ENCODE assay signal across 20 cellular contexts in the genomic region with DNA sequence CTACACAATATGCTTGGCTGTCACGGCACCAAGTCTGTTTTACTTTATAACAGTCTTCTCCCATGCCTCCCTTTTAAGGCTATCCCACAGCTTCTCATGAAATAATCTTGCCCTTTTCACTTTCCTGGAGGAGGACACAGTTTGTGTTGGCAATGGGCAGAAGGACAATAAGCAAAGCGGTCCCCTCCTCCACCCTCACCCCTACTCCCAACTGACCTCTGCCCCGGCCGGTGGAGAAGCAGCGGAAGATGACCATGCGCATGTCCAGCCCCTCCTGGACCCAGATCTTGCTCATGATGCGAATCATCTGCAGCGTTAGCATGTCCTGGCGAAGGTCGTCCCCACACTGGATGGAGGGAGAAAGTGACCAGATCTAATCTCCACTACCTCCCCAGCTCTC. TPM values are rescaled to one million over a fixed set of nuclear protein-coding genes. Genes with fewer than 3 reads are reported as not detected.
DNase-seq lines count a peak whose midpoint lies in the region; TF ChIP-seq lines count a peak whose summit lies in the region.
"Had no signal": no experiment of that assay in that cellular context is flagged by ENCODE, and none has a peak within 500 bp of the region (broad histone marks: within the 10 kb centered on the region; RNA-seq: fewer than 3 reads in every experiment).

No MANE protein-coding gene starts in this region.

- H3K9me3 Mint-ChIP-seq in H9: no peaks in the 10 kb centered on the region
- H3K9me3 Mint-ChIP-seq: activated B cell treated with CpG ODN at 0.5 μM for 24 hours; activated CD4-positive, alpha-beta memory T cell treated with anti-CD3 and anti-CD28 coated beads for 36 hours; activated naive CD4-positive, alpha-beta T cell treated with anti-CD3 and anti-CD28 coated beads, Interleukin-2, amount 10 ng/mL, durations not matched to agents 7 days and 5 days; endodermal cell; T-helper 2 cell treated with Interferon-gamma antibody and Interleukin-4, amounts not matched to agents 5 μg/mL and 100 μg/mL, for 36 hours had no signal

- H3K14ac ChIP-seq in H9 (ENCODE audit: insufficient read depth, low read length): no peak overlapping the region

- H3K56ac ChIP-seq in H9 (ENCODE audit: insufficient read length, low read depth, low read length): no peak overlapping the region
- no peak overlapping the region for H3K56ac ChIP-seq in mesendoderm (ENCODE audit: low read length)

- H3K9me2 ChIP-seq in SK-N-SH: no peaks in the 10 kb centered on the region

- TF ChIP-seq RAD21 in SK-N-SH (IDR thresholded peaks at IDR 0.05; ENCODE audit: low read length): no peak

- H2BK12ac ChIP-seq in H9 (ENCODE audit: insufficient read length, low read depth, low read length): no peak overlapping the region

- H2BK5ac ChIP-seq in H9 (ENCODE audit: insufficient read length, low read length): no peak overlapping the region
- no peak overlapping the region for H2BK5ac ChIP-seq in mesendoderm (ENCODE audit: low read length)

- H3K4me3 Mint-ChIP-seq in H9: no peak overlapping the region
- H3K4me3 Mint-ChIP-seq: activated B cell treated with CpG ODN at 0.5 μM for 24 hours; activated CD4-positive, alpha-beta memory T cell treated with anti-CD3 and anti-CD28 coated beads for 36 hours; activated naive CD4-positive, alpha-beta T cell treated with anti-CD3 and anti-CD28 coated beads, Interleukin-2, amount 10 ng/mL, durations not matched to agents 7 days and 5 days; endodermal cell; T-helper 2 cell treated with Interferon-gamma antibody and Interleukin-4, amounts not matched to agents 5 μg/mL and 100 μg/mL, for 36 hours had no signal

- H3K4ac ChIP-seq in H9 (ENCODE audit: low read depth, low read length) (no peak overlapping the region), mesendoderm (ENCODE audit: low read depth, low read length) (no peak overlapping the region)

- no peak for TF ChIP-seq EP300 in transverse colon (IDR thresholded peaks at IDR 0.05; ENCODE audit: low read depth)
- TF ChIP-seq EP300 in SK-N-SH (IDR thresholded peaks at IDR 0.05; ENCODE audit: borderline replicate concordance in 1 of 2, low read depth in 1 of 2, low read length in 1 of 2): no peak

- H3K27me3 ChIP-seq in right atrium auricular region (no peaks in the 10 kb centered on the region), rectal smooth muscle tissue (ENCODE audit: control insufficient read depth, insufficient read depth, low read length) (no peaks in the 10 kb centered on the region), transverse colon (no peaks in the 10 kb centered on the region), H9 (ENCODE audit: insufficient read depth, low read length) (no peaks in the 10 kb centered on the region), mesendoderm (ENCODE audit: insufficient read depth, low read length, poor library complexity) (no peaks in the 10 kb centered on the region), SK-N-SH (ENCODE audit: insufficient read depth) (no peaks in the 10 kb centered on the region)

- H3K4me3 ChIP-seq in coronary artery (no peak overlapping the region), right atrium auricular region (no peak overlapping the region), rectal smooth muscle tissue (ENCODE audit: low read length) (no peak overlapping the region), transverse colon (no peak overlapping the region), mesendoderm (ENCODE audit: low read length) (no peak overlapping the region), SK-N-SH (ENCODE audit: low read depth in 2 of 2, low read length in 1 of 2) (no peak overlapping the region)
- H3K4me3 ChIP-seq: skin epidermis had no signal

- H3K9ac ChIP-seq in rectal smooth muscle tissue (ENCODE audit: low read length) (no peak overlapping the region), H9 (ENCODE audit: extremely low read depth, insufficient read length, low read length) (no peak overlapping the region), mesendoderm (ENCODE audit: low read length) (no peak overlapping the region), SK-N-SH (no peak overlapping the region)

- H4K8ac ChIP-seq in H9 (replicated peaks; ENCODE audit: insufficient read length, low read depth, low read length) (no peak overlapping the region), mesendoderm (ENCODE audit: low read depth, low read length) (no peak overlapping the region)

- no peak overlapping the region for H3T11ph ChIP-seq in H9 (ENCODE audit: low read length)

- in situ Hi-C loops in transverse colon (cut with MboI; ENCODE audit: low pct_ligation_motif_present in 1 of 4, low pct_unique_long_range_greater_than_20kb in 1 of 4, low sequenced_read_pairs in 3 of 4): loop anchor here in 3 of 4 donors (5.0 to 25.0 kb wide), 3 partner anchors 62 to 372 kb away; no protein-coding TSS in a partner anchor

- no peak overlapping the region for H3K18ac ChIP-seq in H9 (ENCODE audit: insufficient read length, low read depth, low read length)
- H3K18ac ChIP-seq in mesendoderm (ENCODE audit: low read length): no peak overlapping the region

- POLR2A ChIA-PET in SK-N-SH (lab: Yijun Ruan, JAX): interaction anchor here (0.6 kb wide), 1 partner anchor 492 kb away, joined by 3 read pairs; no protein-coding TSS in a partner anchor

- CTCF ChIA-PET in SK-N-SH (lab: Yijun Ruan, JAX): interaction anchor here (0.6 to 35.1 kb wide), 3 partner anchors 9 to 92 kb away, joined by 3 to 1005 read pairs (median 11); a partner anchor contains a TSS

- H3K9me3 ChIP-seq in right atrium auricular region (no peaks in the 10 kb centered on the region), transverse colon (no peaks in the 10 kb centered on the region), H9 (ENCODE audit: control insufficient read depth, low read depth, low read length) (no peaks in the 10 kb centered on the region), SK-N-SH (no peaks in the 10 kb centered on the region)

- peaks cover 17% of the 10 kb centered on the region for H3F3A ChIP-seq in SK-N-SH (replicated peaks; ENCODE audit: insufficient read depth)

- no peak overlapping the region for H2AFZ ChIP-seq in H9 (ENCODE audit: low read length)
- no peak overlapping the region for H2AFZ ChIP-seq in SK-N-SH (ENCODE audit: low read depth)

- no peak overlapping the region for H3K23ac ChIP-seq in H9 (ENCODE audit: insufficient read length, low read depth, low read length)
- H3K23ac ChIP-seq in mesendoderm (ENCODE audit: low read length): no peak overlapping the region

- 77 to 83% methylated on average over 3 to 10 of the region's 10 CpGs for WGBS in transverse colon (ENCODE audit: low coverage in 1 of 2), 2 donors
- no CpG with 5 or more reads among the region's 10 CpGs for WGBS in H9 (ENCODE audit: extremely low coverage, insufficient read length, low lambda C conversion rate)
- WGBS in mesendoderm (ENCODE audit: extremely low coverage, insufficient coverage, low lambda C conversion rate): no CpG with 5 or more reads among the region's 10 CpGs
- 81% methylated on average over 6 of the region's 10 CpGs for WGBS in SK-N-SH (ENCODE audit: low lambda C conversion rate)

- H3K36me3 ChIP-seq in right atrium auricular region (peaks cover 73% of the 10 kb centered on the region), rectal smooth muscle tissue (ENCODE audit: control insufficient read depth, insufficient read depth, low read length) (peaks cover 36% of the 10 kb centered on the region), transverse colon (peaks cover 0 to 22% (median 9%) of the 10 kb centered on the region in 4 donors), mesendoderm (ENCODE audit: control insufficient read depth, insufficient read depth, low read length) (peaks cover 3% of the 10 kb centered on the region), SK-N-SH (replicated peaks in 1 of 2; ENCODE audit: control insufficient read depth in 1 of 2, insufficient read depth in 2 of 2, low read length in 1 of 2) (peaks cover 0 to 24% of the 10 kb centered on the region in 2 experiments)

- peaks cover 8 to 28% (median 27%) of the 10 kb centered on the region in 3 experiments; a peak in 6 of 7 replicates for H3K36me3 Mint-ChIP-seq in H9 (ENCODE audit: insufficient read depth in 1 of 3, low read depth in 3 of 3)

- H4K20me1 ChIP-seq in H9 (ENCODE audit: control insufficient read depth, insufficient read depth, insufficient read length) (peaks cover 2% of the 10 kb centered on the region), SK-N-SH (ENCODE audit: insufficient read depth) (no peaks in the 10 kb centered on the region)

- H3K79me2 ChIP-seq in H9 (ENCODE audit: insufficient read depth, low read length): no peaks in the 10 kb centered on the region
- H3K79me2 ChIP-seq in mesendoderm (ENCODE audit: control insufficient read depth, insufficient read depth, low read length): no peaks in the 10 kb centered on the region
- no peaks in the 10 kb centered on the region for H3K79me2 ChIP-seq in SK-N-SH (ENCODE audit: insufficient read depth)

- no peaks in the 10 kb centered on the region for H3K4me1 Mint-ChIP-seq in H9

- H2BK15ac ChIP-seq in H9 (ENCODE audit: low read depth, low read length): no peak overlapping the region
- H2BK15ac ChIP-seq in mesendoderm (replicated peaks; ENCODE audit: low read depth): no peak overlapping the region

- no peak overlapping the region for H3K4me2 ChIP-seq in H9 (ENCODE audit: insufficient read depth, insufficient read length, low read length)
- no peak overlapping the region for H3K4me2 ChIP-seq in mesendoderm (ENCODE audit: low read length)
- no peak overlapping the region for H3K4me2 ChIP-seq in SK-N-SH

- H3K23me2 ChIP-seq in H9 (ENCODE audit: insufficient read length, low read depth, low read length, poor library complexity, severe bottlenecking): no peaks in the 10 kb centered on the region

- H3K27ac ChIP-seq in coronary artery (peak overlapping the region; percentile 43 to 90), right atrium auricular region (peak overlapping the region; percentile 18 to 47), rectal smooth muscle tissue (ENCODE audit: low read depth, low read length) (peak overlapping the region; percentile 91), transverse colon (peak overlapping the region; percentile 52 to 85 (median 75)), H9 (ENCODE audit: insufficient read length, low read depth, low read length) (no peak overlapping the region), mesendoderm (ENCODE audit: low read depth, low read length) (no peak overlapping the region), SK-N-SH (ENCODE audit: low read depth in 2 of 2, low read length in 1 of 2) (peak overlapping the region in 1 of 2 experiments; percentile 96; a peak in 1 of 4 replicates)
- H3K27ac ChIP-seq: HL-60 had no signal

- H3K4me1 ChIP-seq in right atrium auricular region: peaks cover 0 to 64% of the 10 kb centered on the region in 2 donors
- peaks cover 35% of the 10 kb centered on the region for H3K4me1 ChIP-seq in rectal smooth muscle tissue (ENCODE audit: control insufficient read depth, insufficient read depth, low read length)
- H3K4me1 ChIP-seq in transverse colon: peaks cover 0 to 10% (median 5%) of the 10 kb centered on the region in 4 donors
- H3K4me1 ChIP-seq in H9 (ENCODE audit: insufficient read depth, low read length): no peaks in the 10 kb centered on the region
- H3K4me1 ChIP-seq in mesendoderm (ENCODE audit: control insufficient read depth, low read depth, low read length): no peaks in the 10 kb centered on the region
- peaks cover 15 to 22% of the 10 kb centered on the region in 2 experiments for H3K4me1 ChIP-seq in SK-N-SH (ENCODE audit: control insufficient read depth in 1 of 2, insufficient read depth in 2 of 2, low read depth in 1 of 2, low read length in 1 of 2)

- TF ChIP-seq CTCF in coronary artery (IDR thresholded peaks at IDR 0.05) (no peak), right atrium auricular region (IDR thresholded peaks at IDR 0.05) (no peak), transverse colon (IDR thresholded peaks at IDR 0.05) (no peak), H9 (conservative IDR thresholded peaks at IDR 0.05) (no peak), SK-N-SH (IDR thresholded peaks at IDR 0.05) (no peak)

- H2BK120ac ChIP-seq in H9 (ENCODE audit: low read depth, low read length, poor library complexity, severe bottlenecking) (no peak overlapping the region), mesendoderm (ENCODE audit: low read depth, low read length) (no peak overlapping the region)

- H2AK5ac ChIP-seq in H9 (ENCODE audit: insufficient read length, low read length): no peak overlapping the region
- no peak overlapping the region for H2AK5ac ChIP-seq in mesendoderm (ENCODE audit: low read length)

- H2BK20ac ChIP-seq in H9 (ENCODE audit: low read depth, low read length, poor library complexity, severe bottlenecking): no peak overlapping the region

- intact Hi-C loops in transverse colon (cut with DNase I; ENCODE audit: low total_unique reads): no loop called here

- H3K27ac Mint-ChIP-seq in H9: peak overlapping the region in 1 of 3 experiments; percentile 89; a peak in 3 of 7 replicates
- H3K27ac Mint-ChIP-seq: activated naive CD4-positive, alpha-beta T cell treated with anti-CD3 and anti-CD28 coated beads, Interleukin-2, amount 10 ng/mL, durations not matched to agents 7 days and 5 days; endodermal cell; T-helper 2 cell treated with Interferon-gamma antibody and Interleukin-4, amounts not matched to agents 5 μg/mL and 100 μg/mL, for 36 hours had no signal

- DNase-seq in coronary artery (ENCODE audit: low spot score) (no peak), right atrium auricular region (ENCODE audit: low spot score) (no peak), transverse colon (no peak), H9 (no peak), mesendoderm (no peak), SK-N-SH (no peak)
- DNase-seq: activated B cell treated with CpG ODN at 0.5 μM for 24 hours; activated CD4-positive, alpha-beta memory T cell treated with anti-CD3 and anti-CD28 coated beads for 36 hours; activated naive CD4-positive, alpha-beta T cell treated with anti-CD3 and anti-CD28 coated beads, Interleukin-2, amount 10 ng/mL, durations not matched to agents 7 days and 5 days; activated T-cell treated with anti-CD3 and anti-CD28 coated beads, Interleukin-2, amount 50 U/mL, for 1 hour; endodermal cell; foreskin fibroblast; IMR-90; left colon; NCI-H187; NCI-H82 had no signal

- no peaks in the 10 kb centered on the region for H3K27me3 Mint-ChIP-seq in H9 (ENCODE audit: low read depth)
- H3K27me3 Mint-ChIP-seq: activated B cell treated with CpG ODN at 0.5 μM for 24 hours; activated CD4-positive, alpha-beta memory T cell treated with anti-CD3 and anti-CD28 coated beads for 36 hours; activated naive CD4-positive, alpha-beta T cell treated with anti-CD3 and anti-CD28 coated beads, Interleukin-2, amount 10 ng/mL, durations not matched to agents 7 days and 5 days had no signal

- H4K5ac ChIP-seq in H9 (ENCODE audit: insufficient read length, low read depth, low read length): no peak overlapping the region
- H4K5ac ChIP-seq in mesendoderm (ENCODE audit: low read length): no peak overlapping the region

- no peak overlapping the region for H4K91ac ChIP-seq in H9 (ENCODE audit: insufficient read length, low read depth, low read length)

- no peak for TF ChIP-seq POLR2A in transverse colon (IDR thresholded peaks at IDR 0.05)

- H3K79me1 ChIP-seq in H9 (ENCODE audit: insufficient read depth, low read depth, low read length, poor library complexity, severe bottlenecking) (no peaks in the 10 kb centered on the region), mesendoderm (ENCODE audit: low read length) (no peaks in the 10 kb centered on the region)

RNA-seq across cellular contexts. Expression of a gene that starts 28.4 kb away (rescaled TPM):
- 10 to 100 TPM; 27.3 to 30.9 TPM for total RNA-seq in right atrium auricular region
- total RNA-seq in transverse colon: 10 to 100 TPM; 30.8 to 74.2 (median 54.5) TPM
- 44.6 and 45.9 TPM in 2 replicates for total RNA-seq in H9 (2021)
- 26.9 TPM for polyA plus RNA-seq in mesendoderm (2013, experiment 1 of 2)
- 25.4 TPM for polyA plus RNA-seq in mesendoderm (2013, experiment 2 of 2)
- 12.1 and 14.3 TPM in 2 replicates for polyA plus RNA-seq in SK-N-SH (2012; rRNA removed)
- 13.1 and 13.4 TPM in 2 replicates for polyA plus RNA-seq in SK-N-SH (2012; cell fraction: cytosol; rRNA removed)
- 10.3 and 13.2 TPM in 2 replicates for polyA plus RNA-seq in SK-N-SH (2012; cell fraction: nucleus; rRNA removed)

RNA-seq across cellular contexts. Expression of a gene that starts 54.6 kb away (rescaled TPM):
- total RNA-seq in right atrium auricular region (10 to 100 TPM; 13.1 to 19.4 TPM), transverse colon (100 to 1,000 TPM in 2 of 4 donors, 10 to 100 TPM in 2; 61.9 to 181 (median 88.8) TPM), H9 (2021) (13.1 and 13.2 TPM in 2 replicates)
- 6.1 TPM for polyA plus RNA-seq in mesendoderm (2013, experiment 1 of 2)
- 6.1 TPM for polyA plus RNA-seq in mesendoderm (2013, experiment 2 of 2)
- polyA plus RNA-seq in SK-N-SH (2012; rRNA removed): 6.5 and 6.6 TPM in 2 replicates
- 2.4 and 3.6 TPM in 2 replicates for polyA plus RNA-seq in SK-N-SH (2012; cell fraction: cytosol; rRNA removed)
- 10.2 and 11.2 TPM in 2 replicates for polyA plus RNA-seq in SK-N-SH (2012; cell fraction: nucleus; rRNA removed)

Comparison
In these comparisons a context has a peak if more than half of its experiments do, and no peak if none do; other contexts are left out.
1. H3K27ac ChIP-seq: peak in coronary artery (2 of 2), right atrium auricular region (2 of 2), rectal smooth muscle tissue (single experiment) and transverse colon (4 of 4); none in H9 (single experiment) and mesendoderm (single experiment).